In the genomic region with DNA sequence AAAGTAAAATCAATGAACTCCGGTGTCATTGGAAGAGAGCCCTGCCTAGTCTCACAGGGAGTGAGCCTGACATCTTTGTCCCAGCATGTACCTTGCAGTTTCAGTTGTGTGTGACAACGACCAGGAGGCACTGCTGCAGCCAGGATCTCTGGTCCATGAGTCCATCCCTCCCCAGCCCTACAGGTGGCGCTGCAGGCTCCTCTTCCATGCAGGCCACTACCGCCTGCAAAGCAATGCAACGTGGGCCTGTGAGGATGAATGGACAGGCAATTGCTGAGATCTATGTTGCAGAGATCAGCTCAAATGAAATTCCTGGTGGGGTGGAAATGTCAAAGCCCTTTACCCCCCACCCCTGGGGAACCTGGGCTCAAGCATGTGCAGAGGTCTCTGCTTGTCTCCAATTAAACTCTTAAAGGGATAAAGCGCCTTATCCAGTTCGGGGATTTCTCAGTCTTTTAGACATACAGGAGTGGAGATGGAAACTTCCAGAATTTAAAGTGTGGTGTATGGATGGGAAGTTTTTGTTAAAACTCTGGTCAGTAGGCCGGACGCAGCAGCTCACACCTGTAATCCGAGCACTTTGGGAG, we compare ENCODE assay signal across 8 cellular contexts. TPM values are rescaled to one million over a fixed set of nuclear protein-coding genes. Genes with fewer than 3 reads are reported as not detected.
DNase-seq lines count a peak whose midpoint lies in the region; ATAC-seq and TF ChIP-seq lines count a peak whose summit lies in the region.

No MANE protein-coding gene starts in this region.

- H3K9ac ChIP-seq in colonic mucosa (ENCODE audit: low read depth in 2 of 2, low read length in 2 of 2): no peak overlapping the region
- H3K9ac ChIP-seq in liver (ENCODE audit: low read depth in 1 of 2, low read length in 2 of 2): no peak overlapping the region

- H3K4me3 ChIP-seq in colonic mucosa (no peak overlapping the region), liver (ENCODE audit: low read depth in 1 of 3, low read length in 3 of 3) (no peak overlapping the region)

- H3K27ac ChIP-seq in colonic mucosa (no peak overlapping the region), liver (ENCODE audit: low read depth in 1 of 2, low read length in 2 of 2) (no peak overlapping the region)

- H3K36me3 ChIP-seq in colonic mucosa: peaks cover 5% of the 10 kb centered on the region
- peaks cover 6 to 25% (median 9%) of the 10 kb centered on the region in 4 donors for H3K36me3 ChIP-seq in liver (ENCODE audit: control insufficient read depth in 4 of 4, insufficient read depth in 3 of 4, low read depth in 1 of 4, low read length in 3 of 4)

- peak; percentile 71 for ATAC-seq in HG03103 (IDR thresholded peaks at IDR 0.05; ENCODE audit: low read depth, unreplicated experiment)

- DNase-seq in NCI-H446 (lab: John Stamatoyannopoulos, UW): peak; percentile 28 to 75
- no peak for DNase-seq in NCI-H446 treated with DMSO at 0.1 percent for 48 hours (lab: John Stamatoyannopoulos, UW)
- peak; percentile 24 for DNase-seq in NCI-H510A treated with DMSO at 0.1 percent for 48 hours (lab: John Stamatoyannopoulos, UW)
- DNase-seq in activated CD4-positive, alpha-beta T cell treated with anti-CD3 and anti-CD28 coated beads for 48 hours: peak; percentile 91
- peak; percentile 89 for DNase-seq in colonic mucosa
- DNase-seq in stimulated activated CD4-positive, alpha-beta T cell treated with anti-CD3 and anti-CD28 coated beads, TNF-alpha, amount 100 ng/mL, for 48 hours (ENCODE audit: low read depth in 3 of 3): peak; percentile 64 to 81 (median 70)

- intact Hi-C loops in colonic mucosa (cut with DNase I): no loop called here

- H3K27me3 ChIP-seq in colonic mucosa (no peaks in the 10 kb centered on the region), liver (ENCODE audit: control insufficient read depth in 4 of 4, insufficient read depth in 4 of 4, low read length in 3 of 4) (no peaks in the 10 kb centered on the region)

- H3K9me3 ChIP-seq in colonic mucosa (no peaks in the 10 kb centered on the region), liver (ENCODE audit: control insufficient read depth in 4 of 4, low read length in 3 of 4) (no peaks in the 10 kb centered on the region)

- TF ChIP-seq RAD21 in liver (IDR thresholded peaks at IDR 0.05): peak; percentile 94 to 97

- 45% methylated on average over 10 of the region's 10 CpGs for WGBS in liver

- TF ChIP-seq CTCF in colonic mucosa (IDR thresholded peaks at IDR 0.05) (peak; percentile 95), liver (IDR thresholded peaks at IDR 0.05; ENCODE audit: low read depth, low read length, missing input control) (peak; percentile 94)

- H3K4me1 ChIP-seq in colonic mucosa (no peaks in the 10 kb centered on the region), liver (ENCODE audit: control insufficient read depth in 4 of 4, insufficient read depth in 4 of 4, low read length in 3 of 4) (no peaks in the 10 kb centered on the region)

TF ChIP-seq in liver, 16 proteins besides CTCF, POLR2A, EP300 and RAD21:
- TF ChIP-seq FOXA1 (IDR thresholded peaks at IDR 0.05): no peak
- TF ChIP-seq JUND (IDR thresholded peaks at IDR 0.05): no peak
- TF ChIP-seq, protein P1, sequence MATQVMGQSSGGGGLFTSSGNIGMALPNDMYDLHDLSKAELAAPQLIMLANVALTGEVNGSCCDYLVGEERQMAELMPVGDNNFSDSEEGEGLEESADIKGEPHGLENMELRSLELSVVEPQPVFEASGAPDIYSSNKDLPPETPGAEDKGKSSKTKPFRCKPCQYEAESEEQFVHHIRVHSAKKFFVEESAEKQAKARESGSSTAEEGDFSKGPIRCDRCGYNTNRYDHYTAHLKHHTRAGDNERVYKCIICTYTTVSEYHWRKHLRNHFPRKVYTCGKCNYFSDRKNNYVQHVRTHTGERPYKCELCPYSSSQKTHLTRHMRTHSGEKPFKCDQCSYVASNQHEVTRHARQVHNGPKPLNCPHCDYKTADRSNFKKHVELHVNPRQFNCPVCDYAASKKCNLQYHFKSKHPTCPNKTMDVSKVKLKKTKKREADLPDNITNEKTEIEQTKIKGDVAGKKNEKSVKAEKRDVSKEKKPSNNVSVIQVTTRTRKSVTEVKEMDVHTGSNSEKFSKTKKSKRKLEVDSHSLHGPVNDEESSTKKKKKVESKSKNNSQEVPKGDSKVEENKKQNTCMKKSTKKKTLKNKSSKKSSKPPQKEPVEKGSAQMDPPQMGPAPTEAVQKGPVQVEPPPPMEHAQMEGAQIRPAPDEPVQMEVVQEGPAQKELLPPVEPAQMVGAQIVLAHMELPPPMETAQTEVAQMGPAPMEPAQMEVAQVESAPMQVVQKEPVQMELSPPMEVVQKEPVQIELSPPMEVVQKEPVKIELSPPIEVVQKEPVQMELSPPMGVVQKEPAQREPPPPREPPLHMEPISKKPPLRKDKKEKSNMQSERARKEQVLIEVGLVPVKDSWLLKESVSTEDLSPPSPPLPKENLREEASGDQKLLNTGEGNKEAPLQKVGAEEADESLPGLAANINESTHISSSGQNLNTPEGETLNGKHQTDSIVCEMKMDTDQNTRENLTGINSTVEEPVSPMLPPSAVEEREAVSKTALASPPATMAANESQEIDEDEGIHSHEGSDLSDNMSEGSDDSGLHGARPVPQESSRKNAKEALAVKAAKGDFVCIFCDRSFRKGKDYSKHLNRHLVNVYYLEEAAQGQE (IDR thresholded peaks at IDR 0.05): no peak
- peak in 1 of 2 donors; percentile 15 for TF ChIP-seq RXRA (IDR thresholded peaks at IDR 0.05)
- no peak for TF ChIP-seq FOXA2 (IDR thresholded peaks at IDR 0.05)
- peak in 1 of 2 donors; percentile 22 for TF ChIP-seq HNF4A (conservative IDR thresholded peaks at IDR 0.05)
- TF ChIP-seq EGR1 (IDR thresholded peaks at IDR 0.05; ENCODE audit: low read depth in 2 of 2): no peak
- no peak for TF ChIP-seq GABPA (IDR thresholded peaks at IDR 0.05 in 1 of 2, conservative IDR thresholded peaks at IDR 0.05 in 1 of 2)
TF ChIP-seq in liver: peak in this region for 2.

RNA-seq across cellular contexts. Expression of a gene that starts 35.8 kb away (rescaled TPM):
- total RNA-seq in colonic mucosa: 100 to 1,000 TPM; 315 to 393 TPM
- total RNA-seq in liver: 100 to 1,000 TPM in 1 of 2 donors, 10 to 100 TPM in 1; 79.2 to 202 TPM
- polyA plus RNA-seq in liver: 100 to 1,000 TPM in 1 of 2 donors, 10 to 100 TPM in 1; 18.1 to 178 TPM

RNA-seq across cellular contexts. Expression of a gene that starts 59.0 kb away (rescaled TPM):
- total RNA-seq in colonic mucosa: 10 to 100 TPM; 58.9 to 75.0 TPM
- 1 to 10 TPM; 3.8 to 7.3 TPM for total RNA-seq in liver
- polyA plus RNA-seq in liver: 1 to 10 TPM; 3.1 TPM

Comparison
In these comparisons a context has a peak if more than half of its experiments do, and no peak if none do; other contexts are left out.
1. RNA of a gene that starts 59.0 kb away (total RNA-seq): 58.9 to 75.0 TPM in colonic mucosa; 3.8 to 7.3 TPM in liver; every median in the first group is over 4 times any median in the second.